Comparison of ENCODE assay signal across 8 cellular contexts in the genomic region with DNA sequence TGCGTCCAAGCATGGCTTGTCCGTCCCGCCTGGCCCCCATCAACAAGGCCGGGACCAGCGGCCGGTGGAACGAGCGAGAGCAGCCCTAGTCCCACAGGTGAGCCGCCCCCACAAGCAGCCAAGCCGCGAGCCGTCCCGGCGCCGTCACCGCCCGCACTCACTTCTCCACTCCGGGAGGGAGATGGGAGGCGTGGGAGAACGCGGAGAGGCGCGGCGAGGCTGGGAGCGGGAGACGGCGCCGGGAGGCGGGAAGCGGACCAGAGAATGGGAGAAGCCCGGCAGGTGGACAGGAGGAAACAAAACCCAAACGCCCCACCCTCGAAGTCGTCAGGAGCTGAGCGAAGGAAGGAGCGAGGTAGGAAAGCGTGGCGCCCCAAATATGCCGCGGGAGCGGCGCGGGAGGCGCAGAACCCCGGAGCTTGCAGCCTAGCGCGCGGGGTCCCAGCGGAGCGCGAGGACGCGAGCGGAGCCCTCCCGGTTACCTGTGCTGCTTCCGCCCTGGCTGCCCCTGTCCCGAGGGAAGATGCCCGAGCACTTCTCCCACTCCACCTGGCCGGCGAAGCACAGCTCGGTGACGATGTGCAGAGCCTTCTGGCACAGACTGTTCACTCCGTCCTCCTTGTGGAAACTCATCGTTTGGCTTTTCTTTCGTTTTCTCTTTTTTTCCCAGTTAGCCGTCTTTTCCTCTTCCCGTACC. TPM values are rescaled to one million over a fixed set of nuclear protein-coding genes. Genes with fewer than 3 reads are reported as not detected.
DNase-seq lines count a peak whose midpoint lies in the region; TF ChIP-seq lines count a peak whose summit lies in the region.

No MANE protein-coding gene starts in this region.

- peaks cover 4% of the 10 kb centered on the region for H3K4me1 Mint-ChIP-seq in neural progenitor cell

- H3K36me3 ChIP-seq in NT2/D1 (ENCODE audit: insufficient read depth, insufficient read length, low read length) (no peaks in the 10 kb centered on the region), fibroblast of lung (ENCODE audit: control insufficient read depth, insufficient read depth, low read length) (no peaks in the 10 kb centered on the region), neural progenitor cell (no peaks in the 10 kb centered on the region)

- H3K9ac ChIP-seq in NT2/D1 (ENCODE audit: insufficient read length, low read depth): peak overlapping the region; percentile 86
- peak overlapping the region; percentile 16 for H3K9ac ChIP-seq in fibroblast of lung (ENCODE audit: insufficient read depth, low read length)
- H3K9ac ChIP-seq in neural progenitor cell: no peak overlapping the region

- H3F3A ChIP-seq in neural progenitor cell (ENCODE audit: low read depth): peaks cover 4% of the 10 kb centered on the region

- peaks cover 50% of the 10 kb centered on the region for H3K27me3 ChIP-seq in NT2/D1 (ENCODE audit: insufficient read depth, insufficient read length)
- H3K27me3 ChIP-seq in fibroblast of lung (ENCODE audit: control insufficient read depth, insufficient read depth, low read length): peaks cover 7% of the 10 kb centered on the region
- peaks cover 62% of the 10 kb centered on the region for H3K27me3 ChIP-seq in neural progenitor cell

- H3K4me1 ChIP-seq in NT2/D1 (ENCODE audit: insufficient read depth, insufficient read length) (no peaks in the 10 kb centered on the region), fibroblast of lung (ENCODE audit: control insufficient read depth, extremely low read depth, insufficient read depth, low read length) (no peaks in the 10 kb centered on the region), neural progenitor cell (peaks cover 6% of the 10 kb centered on the region)

- no peaks in the 10 kb centered on the region for H3K79me2 ChIP-seq in fibroblast of lung (ENCODE audit: control insufficient read depth, insufficient read depth, low read length)
- no peaks in the 10 kb centered on the region for H3K79me2 ChIP-seq in neural progenitor cell (ENCODE audit: low read depth)

- H3K36me3 Mint-ChIP-seq in neural progenitor cell: no peaks in the 10 kb centered on the region

- H2AFZ ChIP-seq in fibroblast of lung (ENCODE audit: low read length): peak overlapping the region; percentile 73
- H2AFZ ChIP-seq in neural progenitor cell (replicated peaks): peak overlapping the region; percentile 99

- peaks cover 31% of the 10 kb centered on the region for H3K27me3 Mint-ChIP-seq in neural progenitor cell (ENCODE audit: insufficient read depth, low read depth)

- TF ChIP-seq CTCF in fibroblast of lung (conservative IDR thresholded peaks at IDR 0.05 in 1 of 2, IDR thresholded peaks at IDR 0.05 in 1 of 2; ENCODE audit: low read depth in 1 of 2, low read length in 2 of 2) (no peak), neural progenitor cell (IDR thresholded peaks at IDR 0.05) (no peak)

- no peaks in the 10 kb centered on the region for H3K9me3 Mint-ChIP-seq in neural progenitor cell

- H3K9me3 ChIP-seq in NT2/D1 (ENCODE audit: insufficient read depth, low read length) (no peaks in the 10 kb centered on the region), fibroblast of lung (ENCODE audit: control insufficient read depth, insufficient read depth, low read depth, low read length) (no peaks in the 10 kb centered on the region), neural progenitor cell (ENCODE audit: low read depth) (no peaks in the 10 kb centered on the region)

- no peak overlapping the region for H3K27ac ChIP-seq in fibroblast of lung (ENCODE audit: insufficient read depth, low read length)
- H3K27ac ChIP-seq in neural progenitor cell: no peak overlapping the region

- H3K4me2 ChIP-seq in fibroblast of lung (ENCODE audit: extremely low read depth, insufficient read depth, low read length): peak overlapping the region; percentile 87
- H3K4me2 ChIP-seq in neural progenitor cell: peak overlapping the region; percentile 98

- H3K4me3 Mint-ChIP-seq in neural progenitor cell: peak overlapping the region; percentile 93

- H3K4me3 ChIP-seq in NT2/D1 (ENCODE audit: insufficient read length, low read depth) (peak overlapping the region; percentile 77), fibroblast of lung (replicated peaks in 1 of 4; ENCODE audit: control extremely low read depth in 1 of 4, insufficient read depth in 1 of 4, low read depth in 3 of 4, low read length in 4 of 4) (peak overlapping the region; percentile 52 to 67 (median 60)), neural progenitor cell (peak overlapping the region; percentile 73)

- DNase-seq in GM03348 (ENCODE audit: low spot score) (peak; percentile 18), NT2/D1 (ENCODE audit: low read depth, low spot score) (peak; percentile 39), fibroblast of lung (ENCODE audit: low read depth in 2 of 2) (peak; percentile 3 to 13), neural progenitor cell (ENCODE audit: low spot score) (peak; percentile 51), COLO829 (ENCODE audit: low spot score) (no peak), HuH-7.5 (ENCODE audit: low spot score) (no peak), MV-4-11 (lab: John Stamatoyannopoulos, UW) (no peak)
- no peak for DNase-seq in stimulated activated CD4-positive, alpha-beta T cell treated with anti-CD3 and anti-CD28 coated beads, Interleukin-12 subunit alpha, Interleukin-12 subunit beta, amount 100 ng/mL, for 4 hours

- H3K27ac Mint-ChIP-seq in neural progenitor cell: no peak overlapping the region

- H4K20me1 ChIP-seq in fibroblast of lung (ENCODE audit: control insufficient read depth, extremely low read depth, insufficient read depth, low read length): no peaks in the 10 kb centered on the region
- H4K20me1 ChIP-seq in neural progenitor cell (ENCODE audit: low read depth): no peaks in the 10 kb centered on the region

RNA-seq across cellular contexts. Expression of gene SYT10, which starts 0.6 kb away (rescaled TPM):
- not detected in 2 replicates for total RNA-seq in fibroblast of lung
- not detected in 2 replicates for polyA plus RNA-seq in fibroblast of lung
- polyA plus RNA-seq in fibroblast of lung (2012): not detected in 2 replicates
- not detected in 2 replicates for polyA minus RNA-seq in fibroblast of lung (ENCODE audit: low replicate concordance)
- 0.62 and 1.2 TPM in 2 replicates for total RNA-seq in neural progenitor cell (ENCODE audit: low replicate concordance)

Comparison
In these comparisons a context has a peak if more than half of its experiments do, and no peak if none do; other contexts are left out.
1. DNase-seq: peak in GM03348 (single experiment), NT2/D1 (single experiment), fibroblast of lung (2 of 2) and neural progenitor cell (single experiment); none in stimulated activated CD4-positive, alpha-beta T cell treated with anti-CD3 and anti-CD28 coated beads, Interleukin-12 subunit alpha, Interleukin-12 subunit beta, amount 100 ng/mL, for 4 hours (single experiment), COLO829 (single experiment), HuH-7.5 (single experiment) and MV-4-11 (single experiment).
2. Peak in every context shown above with its lines, with median percentiles within 50 percentile points of each other: H3K4me3 ChIP-seq.